In genomic region chr1:24951810-24952412, GRCh38 we compare ENCODE assay signal across 22 cellular contexts. TPM values are rescaled to one million over a fixed set of nuclear protein-coding genes. Genes with fewer than 3 reads are reported as not detected.
DNase-seq lines count a peak whose midpoint lies in the region; ATAC-seq and TF ChIP-seq lines count a peak whose summit lies in the region.
"Had no signal": no experiment of that assay in that cellular context is flagged by ENCODE, and none has a peak within 500 bp of the region (broad histone marks: within the 10 kb centered on the region; RNA-seq: fewer than 3 reads in every experiment).

No MANE protein-coding gene starts in this region.

- peaks cover 92% of the 10 kb centered on the region for H3K4me1 Mint-ChIP-seq in activated CD4-positive, alpha-beta T cell treated with anti-CD3 and anti-CD28 coated beads, Interleukin-2, amount 10 ng/mL, durations not matched to agents 7 days and 5 days
- H3K4me1 Mint-ChIP-seq in HFFc6 (ENCODE audit: low read depth): peaks cover 79% of the 10 kb centered on the region
- peaks cover 76% of the 10 kb centered on the region for H3K4me1 Mint-ChIP-seq in activated naive CD8-positive, alpha-beta T cell (ENCODE audit: low read depth)
- peaks cover 65 to 70% of the 10 kb centered on the region in 2 donors for H3K4me1 Mint-ChIP-seq in natural killer cell treated with Interleukin-12 subunit alpha and Interleukin-12 subunit beta and Interleukin-15 and Interleukin-18, amount 100 ng/mL, for 72 hours (ENCODE audit: low read depth in 2 of 2)
- H3K4me1 Mint-ChIP-seq: mesothelial cell of epicardium had no signal

- H3K9me3 Mint-ChIP-seq in activated CD4-positive, alpha-beta T cell treated with anti-CD3 and anti-CD28 coated beads, Interleukin-2, amount 10 ng/mL, durations not matched to agents 7 days and 5 days: no peaks in the 10 kb centered on the region
- no peaks in the 10 kb centered on the region for H3K9me3 Mint-ChIP-seq in HFFc6
- H3K9me3 Mint-ChIP-seq in activated naive CD8-positive, alpha-beta T cell (ENCODE audit: low read depth): no peaks in the 10 kb centered on the region
- peaks cover 2% of the 10 kb centered on the region for H3K9me3 Mint-ChIP-seq in natural killer cell treated with Interleukin-12 subunit alpha and Interleukin-12 subunit beta and Interleukin-15 and Interleukin-18, amount 100 ng/mL, for 72 hours
- H3K9me3 Mint-ChIP-seq: H9, mesothelial cell of epicardium, neural progenitor cell had no signal

- H3K36me3 ChIP-seq in vagina: no peaks in the 10 kb centered on the region
- H3K36me3 ChIP-seq: neural progenitor cell had no signal

- CTCF ChIA-PET in activated CD4-positive, alpha-beta T cell treated with anti-CD3 and anti-CD28 coated beads, Interleukin-2, amount 10 ng/mL, durations not matched to agents 7 days and 5 days (lab: Charles Lee): interaction anchor here (0.6 to 4.8 kb wide), 10 partner anchors 11 to 150 kb away, joined by 3 to 24 read pairs (median 5); no protein-coding TSS in a partner anchor

- POLR2A ChIA-PET in activated CD4-positive, alpha-beta T cell treated with anti-CD3 and anti-CD28 coated beads, Interleukin-2, amount 10 ng/mL, durations not matched to agents 7 days and 5 days (lab: Charles Lee): interaction anchor here (0.7 kb wide), 1 partner anchor 15 kb away, joined by 4 read pairs; no protein-coding TSS in a partner anchor

- H3K27ac Mint-ChIP-seq in activated CD4-positive, alpha-beta T cell treated with anti-CD3 and anti-CD28 coated beads, Interleukin-2, amount 10 ng/mL, durations not matched to agents 7 days and 5 days: peak overlapping the region; percentile 74
- H3K27ac Mint-ChIP-seq in HFFc6: peak overlapping the region; percentile 12; the same call in 1 of the 2 replicates
- peak overlapping the region; percentile 91 for H3K27ac Mint-ChIP-seq in activated naive CD8-positive, alpha-beta T cell
- H3K27ac Mint-ChIP-seq in natural killer cell treated with Interleukin-12 subunit alpha and Interleukin-12 subunit beta and Interleukin-15 and Interleukin-18, amount 100 ng/mL, for 72 hours: peak overlapping the region; percentile 94 to 95
- H3K27ac Mint-ChIP-seq: mesothelial cell of epicardium, neural progenitor cell, T-helper 17 cell had no signal

- H3K9me3 ChIP-seq in vagina: no peaks in the 10 kb centered on the region
- H3K9me3 ChIP-seq: psoas muscle had no signal

- no peak overlapping the region for H3K4me3 ChIP-seq in vagina
- H3K4me3 ChIP-seq: neural progenitor cell, psoas muscle, smooth muscle cell had no signal

- H3K4me3 Mint-ChIP-seq in activated CD4-positive, alpha-beta T cell treated with anti-CD3 and anti-CD28 coated beads, Interleukin-2, amount 10 ng/mL, durations not matched to agents 7 days and 5 days: peak overlapping the region; percentile 36
- H3K4me3 Mint-ChIP-seq in HFFc6: no peak overlapping the region
- peak overlapping the region; percentile 62 for H3K4me3 Mint-ChIP-seq in activated naive CD8-positive, alpha-beta T cell
- peak overlapping the region; percentile 71 for H3K4me3 Mint-ChIP-seq in natural killer cell treated with Interleukin-12 subunit alpha and Interleukin-12 subunit beta and Interleukin-15 and Interleukin-18, amount 100 ng/mL, for 72 hours
- H3K4me3 Mint-ChIP-seq: H9, mesothelial cell of epicardium, neural progenitor cell had no signal

- H3K27me3 ChIP-seq in vagina: no peaks in the 10 kb centered on the region
- H3K27me3 ChIP-seq: neural progenitor cell had no signal

- TF ChIP-seq POLR2A in GM18505 (IDR thresholded peaks at IDR 0.05; ENCODE audit: borderline replicate concordance, extremely low read depth, insufficient read depth, insufficient read length) (no peak), vagina (IDR thresholded peaks at IDR 0.05) (no peak)

- no peak overlapping the region for H3K27ac ChIP-seq in vagina
- H3K27ac ChIP-seq: HL-60, neural progenitor cell, psoas muscle had no signal

- ATAC-seq in natural killer cell treated with Interleukin-12 subunit alpha and Interleukin-12 subunit beta and Interleukin-15 and Interleukin-18, amount 100 ng/mL, for 72 hours: no peak
- no peak for ATAC-seq in GM18505 (IDR thresholded peaks at IDR 0.05; ENCODE audit: unreplicated experiment)
- ATAC-seq: psoas muscle, T-helper 17 cell had no signal

- intact Hi-C loops in vagina (cut with DNase I): no loop called here

- no peak for TF ChIP-seq CTCF in HFFc6 (IDR thresholded peaks at IDR 0.05)
- TF ChIP-seq CTCF in vagina (IDR thresholded peaks at IDR 0.05): no peak

- H3K4me1 ChIP-seq in vagina: no peaks in the 10 kb centered on the region
- H3K4me1 ChIP-seq: neural progenitor cell, psoas muscle had no signal

- H3K27me3 Mint-ChIP-seq in activated CD4-positive, alpha-beta T cell treated with anti-CD3 and anti-CD28 coated beads, Interleukin-2, amount 10 ng/mL, durations not matched to agents 7 days and 5 days: no peaks in the 10 kb centered on the region
- peaks cover 2% of the 10 kb centered on the region; the same call in 1 of the 2 replicates for H3K27me3 Mint-ChIP-seq in HFFc6 (ENCODE audit: insufficient read depth)
- H3K27me3 Mint-ChIP-seq in activated naive CD8-positive, alpha-beta T cell: no peaks in the 10 kb centered on the region
- no peaks in the 10 kb centered on the region for H3K27me3 Mint-ChIP-seq in natural killer cell treated with Interleukin-12 subunit alpha and Interleukin-12 subunit beta and Interleukin-15 and Interleukin-18, amount 100 ng/mL, for 72 hours
- H3K27me3 Mint-ChIP-seq: T-helper 17 cell had no signal

- peaks cover 60% of the 10 kb centered on the region for H3K36me3 Mint-ChIP-seq in activated CD4-positive, alpha-beta T cell treated with anti-CD3 and anti-CD28 coated beads, Interleukin-2, amount 10 ng/mL, durations not matched to agents 7 days and 5 days (ENCODE audit: low read depth)
- no peaks in the 10 kb centered on the region for H3K36me3 Mint-ChIP-seq in HFFc6 (ENCODE audit: low read depth)
- H3K36me3 Mint-ChIP-seq in activated naive CD8-positive, alpha-beta T cell: peaks cover 13% of the 10 kb centered on the region
- H3K36me3 Mint-ChIP-seq in natural killer cell treated with Interleukin-12 subunit alpha and Interleukin-12 subunit beta and Interleukin-15 and Interleukin-18, amount 100 ng/mL, for 72 hours: peaks cover 14% of the 10 kb centered on the region
- H3K36me3 Mint-ChIP-seq: mesothelial cell of epicardium, neural progenitor cell had no signal

- DNase-seq in activated CD4-positive, alpha-beta T cell treated with anti-CD3 and anti-CD28 coated beads, Interleukin-2, amount 10 ng/mL, durations not matched to agents 7 days and 5 days: no peak
- no peak for DNase-seq in activated CD4-positive, alpha-beta T cell treated with anti-CD3 and anti-CD28 coated beads, Interleukin-2, amount 50 U/mL, for 48 hours
- DNase-seq in HFFc6 (no peak), vagina (ENCODE audit: extremely low spot score in 2 of 2) (no peak)
- no peak for DNase-seq in natural killer cell treated with Interleukin-12 subunit alpha and Interleukin-12 subunit beta and Interleukin-15 and Interleukin-18, amount 100 ng/mL, for 72 hours (ENCODE audit: low spot score)
- no peak for DNase-seq in stimulated activated CD4-positive, alpha-beta T cell treated with anti-CD3 and anti-CD28 coated beads, Interleukin-4, amount 100 ng/mL, for 24 hours
- DNase-seq: dermis blood vessel endothelial cell; H9; NCI-H2029 treated with DMSO at 0.1 percent for 48 hours; NCI-H524 treated with DMSO at 0.1 percent for 48 hours; psoas muscle; Right ventricle myocardium superior; stimulated activated CD8-positive, alpha-beta memory T cell treated with anti-CD3 and anti-CD28 coated beads, Interleukin-4, amount 100 ng/mL, for 48 hours; T-helper 17 cell had no signal

RNA-seq across cellular contexts. Expression of gene RUNX3, which starts 21.8 kb away (rescaled TPM):
- 100 to 1,000 TPM; 108 to 125 TPM for total RNA-seq in activated CD4-positive, alpha-beta T cell treated with anti-CD3 and anti-CD28 coated beads, Interleukin-2, amount 10 ng/mL, durations not matched to agents 7 days and 5 days
- not detected for total RNA-seq in HFFc6 (2021; fragmentation: NEBNext Ultra II Directional; extraction: Animal tissue kit (Norgen Biotek cat#: 25700))
- 100 to 1,000 TPM; 177 to 186 TPM for total RNA-seq in natural killer cell treated with Interleukin-12 subunit alpha and Interleukin-12 subunit beta and Interleukin-15 and Interleukin-18, amount 100 ng/mL, for 72 hours
- 4.2 TPM for total RNA-seq in vagina
- total RNA-seq: dermis blood vessel endothelial cell, epithelial cell of proximal tubule, frontal cortex had no signal

Comparison
In these comparisons a context has a peak if more than half of its experiments do, and no peak if none do; other contexts are left out.
1. H3K27ac Mint-ChIP-seq: peak in every context shown above with its lines; median percentile 94 in natural killer cell treated with Interleukin-12 subunit alpha and Interleukin-12 subunit beta and Interleukin-15 and Interleukin-18, amount 100 ng/mL, for 72 hours; 91 in activated naive CD8-positive, alpha-beta T cell; 74 in activated CD4-positive, alpha-beta T cell treated with anti-CD3 and anti-CD28 coated beads, Interleukin-2, amount 10 ng/mL, durations not matched to agents 7 days and 5 days; 12 in HFFc6.
2. RNA of gene RUNX3, which starts 21.8 kb away (total RNA-seq): 177 to 186 TPM in natural killer cell treated with Interleukin-12 subunit alpha and Interleukin-12 subunit beta and Interleukin-15 and Interleukin-18, amount 100 ng/mL, for 72 hours and 108 to 125 TPM in activated CD4-positive, alpha-beta T cell treated with anti-CD3 and anti-CD28 coated beads, Interleukin-2, amount 10 ng/mL, durations not matched to agents 7 days and 5 days; 4.2 TPM in vagina (single experiment) and not detected in HFFc6; every median in the first group is over 10 times any median in the second.